In the genomic region with DNA sequence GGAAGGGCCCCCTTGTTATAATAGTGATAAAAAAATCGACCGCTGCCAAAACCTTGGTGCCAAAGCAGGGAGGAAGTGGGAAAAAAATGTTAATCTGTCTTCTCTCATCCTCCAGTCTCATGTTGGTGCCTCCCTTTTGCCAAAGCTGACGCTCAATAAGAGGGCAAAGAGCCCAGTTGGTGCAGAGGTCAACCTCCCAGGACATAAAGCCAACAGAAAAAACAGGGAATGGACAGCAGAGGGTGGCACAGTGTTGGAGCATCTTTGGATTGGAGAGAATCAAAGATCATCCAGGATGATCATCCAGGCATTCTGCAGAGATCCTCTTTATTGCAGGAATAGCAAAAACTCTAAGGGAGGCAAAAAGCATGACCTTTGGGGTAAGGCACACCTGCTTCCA, we compare ENCODE assay signal across 2 cellular contexts.
TF ChIP-seq lines count a peak whose summit lies in the region.

No MANE protein-coding gene starts in this region.

TF ChIP-seq in HEK293, 187 proteins besides CTCF, POLR2A, EP300 and RAD21:
- TF ChIP-seq ZNF157 (tag by site-specific recombination; IDR thresholded peaks at IDR 0.05) (no peak), ZNF112 (tag by site-specific recombination; IDR thresholded peaks at IDR 0.05) (no peak), ZNF341 (tag by site-specific recombination; IDR thresholded peaks at IDR 0.05; ENCODE audit: low read depth) (no peak), ZNF366 (tag by site-specific recombination; conservative IDR thresholded peaks at IDR 0.05) (0 out of 2 replicates have a peak, but pooled peaks have one; percentile 2)
- TF ChIP-seq, protein P1, sequence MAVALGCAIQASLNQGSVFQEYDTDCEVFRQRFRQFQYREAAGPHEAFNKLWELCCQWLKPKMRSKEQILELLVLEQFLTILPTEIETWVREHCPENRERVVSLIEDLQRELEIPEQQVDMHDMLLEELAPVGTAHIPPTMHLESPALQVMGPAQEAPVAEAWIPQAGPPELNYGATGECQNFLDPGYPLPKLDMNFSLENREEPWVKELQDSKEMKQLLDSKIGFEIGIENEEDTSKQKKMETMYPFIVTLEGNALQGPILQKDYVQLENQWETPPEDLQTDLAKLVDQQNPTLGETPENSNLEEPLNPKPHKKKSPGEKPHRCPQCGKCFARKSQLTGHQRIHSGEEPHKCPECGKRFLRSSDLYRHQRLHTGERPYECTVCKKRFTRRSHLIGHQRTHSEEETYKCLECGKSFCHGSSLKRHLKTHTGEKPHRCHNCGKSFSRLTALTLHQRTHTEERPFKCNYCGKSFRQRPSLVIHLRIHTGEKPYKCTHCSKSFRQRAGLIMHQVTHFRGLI (tag by site-specific recombination; IDR thresholded peaks at IDR 0.05): no peak

TF ChIP-seq in H1, 55 proteins besides CTCF, POLR2A, EP300 and RAD21:
- TF ChIP-seq PHF8 (conservative IDR thresholded peaks at IDR 0.05; ENCODE audit: low read depth, low read length) (no peak), BCL11A (IDR thresholded peaks at IDR 0.05; ENCODE audit: low read depth in 2 of 2, low read length in 2 of 2) (no peak), ASH2L (IDR thresholded peaks at IDR 0.05; ENCODE audit: low read length) (no peak), HDAC2 (IDR thresholded peaks at IDR 0.05; ENCODE audit: borderline replicate concordance in 1 of 2, low read depth in 2 of 2, low read length in 2 of 2) (no peak), SP4 (IDR thresholded peaks at IDR 0.05; ENCODE audit: low read length) (no peak), SIRT6 (IDR thresholded peaks at IDR 0.05; ENCODE audit: low read length) (no peak), SP1 (IDR thresholded peaks at IDR 0.05; ENCODE audit: low read depth, low read length) (no peak), RFX5 (IDR thresholded peaks at IDR 0.05; ENCODE audit: borderline replicate concordance, low read depth, low read length) (no peak), EGR1 (IDR thresholded peaks at IDR 0.05; ENCODE audit: borderline replicate concordance, low read depth, low read length) (no peak), CEBPB (IDR thresholded peaks at IDR 0.05; ENCODE audit: low read depth, low read length) (no peak), NRF1 (IDR thresholded peaks at IDR 0.05; ENCODE audit: low read depth, low read length) (no peak), SUZ12 (IDR thresholded peaks at IDR 0.05; ENCODE audit: low read length) (no peak), RBBP5 (IDR thresholded peaks at IDR 0.05; ENCODE audit: borderline replicate concordance, low read depth, low read length) (no peak), EZH2 (IDR thresholded peaks at IDR 0.05; ENCODE audit: low read depth, low read length, severe bottlenecking) (no peak), KDM1A (IDR thresholded peaks at IDR 0.05; ENCODE audit: borderline replicate concordance, low read length) (no peak)
- TF ChIP-seq, protein P2, sequence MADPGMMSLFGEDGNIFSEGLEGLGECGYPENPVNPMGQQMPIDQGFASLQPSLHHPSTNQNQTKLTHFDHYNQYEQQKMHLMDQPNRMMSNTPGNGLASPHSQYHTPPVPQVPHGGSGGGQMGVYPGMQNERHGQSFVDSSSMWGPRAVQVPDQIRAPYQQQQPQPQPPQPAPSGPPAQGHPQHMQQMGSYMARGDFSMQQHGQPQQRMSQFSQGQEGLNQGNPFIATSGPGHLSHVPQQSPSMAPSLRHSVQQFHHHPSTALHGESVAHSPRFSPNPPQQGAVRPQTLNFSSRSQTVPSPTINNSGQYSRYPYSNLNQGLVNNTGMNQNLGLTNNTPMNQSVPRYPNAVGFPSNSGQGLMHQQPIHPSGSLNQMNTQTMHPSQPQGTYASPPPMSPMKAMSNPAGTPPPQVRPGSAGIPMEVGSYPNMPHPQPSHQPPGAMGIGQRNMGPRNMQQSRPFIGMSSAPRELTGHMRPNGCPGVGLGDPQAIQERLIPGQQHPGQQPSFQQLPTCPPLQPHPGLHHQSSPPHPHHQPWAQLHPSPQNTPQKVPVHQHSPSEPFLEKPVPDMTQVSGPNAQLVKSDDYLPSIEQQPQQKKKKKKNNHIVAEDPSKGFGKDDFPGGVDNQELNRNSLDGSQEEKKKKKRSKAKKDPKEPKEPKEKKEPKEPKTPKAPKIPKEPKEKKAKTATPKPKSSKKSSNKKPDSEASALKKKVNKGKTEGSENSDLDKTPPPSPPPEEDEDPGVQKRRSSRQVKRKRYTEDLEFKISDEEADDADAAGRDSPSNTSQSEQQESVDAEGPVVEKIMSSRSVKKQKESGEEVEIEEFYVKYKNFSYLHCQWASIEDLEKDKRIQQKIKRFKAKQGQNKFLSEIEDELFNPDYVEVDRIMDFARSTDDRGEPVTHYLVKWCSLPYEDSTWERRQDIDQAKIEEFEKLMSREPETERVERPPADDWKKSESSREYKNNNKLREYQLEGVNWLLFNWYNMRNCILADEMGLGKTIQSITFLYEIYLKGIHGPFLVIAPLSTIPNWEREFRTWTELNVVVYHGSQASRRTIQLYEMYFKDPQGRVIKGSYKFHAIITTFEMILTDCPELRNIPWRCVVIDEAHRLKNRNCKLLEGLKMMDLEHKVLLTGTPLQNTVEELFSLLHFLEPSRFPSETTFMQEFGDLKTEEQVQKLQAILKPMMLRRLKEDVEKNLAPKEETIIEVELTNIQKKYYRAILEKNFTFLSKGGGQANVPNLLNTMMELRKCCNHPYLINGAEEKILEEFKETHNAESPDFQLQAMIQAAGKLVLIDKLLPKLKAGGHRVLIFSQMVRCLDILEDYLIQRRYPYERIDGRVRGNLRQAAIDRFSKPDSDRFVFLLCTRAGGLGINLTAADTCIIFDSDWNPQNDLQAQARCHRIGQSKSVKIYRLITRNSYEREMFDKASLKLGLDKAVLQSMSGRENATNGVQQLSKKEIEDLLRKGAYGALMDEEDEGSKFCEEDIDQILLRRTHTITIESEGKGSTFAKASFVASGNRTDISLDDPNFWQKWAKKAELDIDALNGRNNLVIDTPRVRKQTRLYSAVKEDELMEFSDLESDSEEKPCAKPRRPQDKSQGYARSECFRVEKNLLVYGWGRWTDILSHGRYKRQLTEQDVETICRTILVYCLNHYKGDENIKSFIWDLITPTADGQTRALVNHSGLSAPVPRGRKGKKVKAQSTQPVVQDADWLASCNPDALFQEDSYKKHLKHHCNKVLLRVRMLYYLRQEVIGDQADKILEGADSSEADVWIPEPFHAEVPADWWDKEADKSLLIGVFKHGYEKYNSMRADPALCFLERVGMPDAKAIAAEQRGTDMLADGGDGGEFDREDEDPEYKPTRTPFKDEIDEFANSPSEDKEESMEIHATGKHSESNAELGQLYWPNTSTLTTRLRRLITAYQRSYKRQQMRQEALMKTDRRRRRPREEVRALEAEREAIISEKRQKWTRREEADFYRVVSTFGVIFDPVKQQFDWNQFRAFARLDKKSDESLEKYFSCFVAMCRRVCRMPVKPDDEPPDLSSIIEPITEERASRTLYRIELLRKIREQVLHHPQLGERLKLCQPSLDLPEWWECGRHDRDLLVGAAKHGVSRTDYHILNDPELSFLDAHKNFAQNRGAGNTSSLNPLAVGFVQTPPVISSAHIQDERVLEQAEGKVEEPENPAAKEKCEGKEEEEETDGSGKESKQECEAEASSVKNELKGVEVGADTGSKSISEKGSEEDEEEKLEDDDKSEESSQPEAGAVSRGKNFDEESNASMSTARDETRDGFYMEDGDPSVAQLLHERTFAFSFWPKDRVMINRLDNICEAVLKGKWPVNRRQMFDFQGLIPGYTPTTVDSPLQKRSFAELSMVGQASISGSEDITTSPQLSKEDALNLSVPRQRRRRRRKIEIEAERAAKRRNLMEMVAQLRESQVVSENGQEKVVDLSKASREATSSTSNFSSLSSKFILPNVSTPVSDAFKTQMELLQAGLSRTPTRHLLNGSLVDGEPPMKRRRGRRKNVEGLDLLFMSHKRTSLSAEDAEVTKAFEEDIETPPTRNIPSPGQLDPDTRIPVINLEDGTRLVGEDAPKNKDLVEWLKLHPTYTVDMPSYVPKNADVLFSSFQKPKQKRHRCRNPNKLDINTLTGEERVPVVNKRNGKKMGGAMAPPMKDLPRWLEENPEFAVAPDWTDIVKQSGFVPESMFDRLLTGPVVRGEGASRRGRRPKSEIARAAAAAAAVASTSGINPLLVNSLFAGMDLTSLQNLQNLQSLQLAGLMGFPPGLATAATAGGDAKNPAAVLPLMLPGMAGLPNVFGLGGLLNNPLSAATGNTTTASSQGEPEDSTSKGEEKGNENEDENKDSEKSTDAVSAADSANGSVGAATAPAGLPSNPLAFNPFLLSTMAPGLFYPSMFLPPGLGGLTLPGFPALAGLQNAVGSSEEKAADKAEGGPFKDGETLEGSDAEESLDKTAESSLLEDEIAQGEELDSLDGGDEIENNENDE (IDR thresholded peaks at IDR 0.05; ENCODE audit: insufficient replicate concordance, low read length): no peak
- TF ChIP-seq, protein P3, sequence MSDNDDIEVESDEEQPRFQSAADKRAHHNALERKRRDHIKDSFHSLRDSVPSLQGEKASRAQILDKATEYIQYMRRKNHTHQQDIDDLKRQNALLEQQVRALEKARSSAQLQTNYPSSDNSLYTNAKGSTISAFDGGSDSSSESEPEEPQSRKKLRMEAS (IDR thresholded peaks at IDR 0.05): no peak
- TF ChIP-seq, protein P4, sequence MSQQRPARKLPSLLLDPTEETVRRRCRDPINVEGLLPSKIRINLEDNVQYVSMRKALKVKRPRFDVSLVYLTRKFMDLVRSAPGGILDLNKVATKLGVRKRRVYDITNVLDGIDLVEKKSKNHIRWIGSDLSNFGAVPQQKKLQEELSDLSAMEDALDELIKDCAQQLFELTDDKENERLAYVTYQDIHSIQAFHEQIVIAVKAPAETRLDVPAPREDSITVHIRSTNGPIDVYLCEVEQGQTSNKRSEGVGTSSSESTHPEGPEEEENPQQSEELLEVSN (IDR thresholded peaks at IDR 0.05): no peak
TF ChIP-seq in H1: peak in this region for 0.
